Comparison of ENCODE assay signal across 9 cellular contexts in genomic region chr7:82044497-82045080, GRCh38.
DNase-seq lines count a peak whose midpoint lies in the region; ATAC-seq, FAIRE-seq and TF ChIP-seq lines count a peak whose summit lies in the region.
"Had no signal": no experiment of that assay in that cellular context is flagged by ENCODE, and none has a peak within 500 bp of the region (broad histone marks: within the 10 kb centered on the region; RNA-seq: fewer than 3 reads in every experiment).

No MANE protein-coding gene starts in this region.

- intact Hi-C loops in K562 (cut with micrococcal nuclease) = loop anchor here (1.0 to 10.0 kb wide), 5 partner anchors 440 to 682 kb away; no protein-coding TSS in a partner anchor

- peak; percentile 77 to 80 for TF ChIP-seq RAD21 in K562 (CRISPR knock-in tag; conservative IDR thresholded peaks at IDR 0.05 in 1 of 2, IDR thresholded peaks at IDR 0.05 in 1 of 2)

- H3K9me3 ChIP-seq in K562 (replicated peaks; ENCODE audit: control insufficient read depth, insufficient read depth, low read depth, low read length) = no peaks in the 10 kb centered on the region

- CTCF ChIA-PET in K562 (lab: Yijun Ruan, JAX; ENCODE audit: low intra/inter-chr PET ratio) = interaction anchor here (1.3 to 2.5 kb wide), 3 partner anchors 528 to 561 kb away, joined by 3 to 9 read pairs (median 9); no protein-coding TSS in a partner anchor

- H3K9me1 ChIP-seq in K562 (ENCODE audit: control insufficient read depth, insufficient read depth, low read length) = no peaks in the 10 kb centered on the region

- no peaks in the 10 kb centered on the region for H4K20me1 ChIP-seq in K562 (replicated peaks; ENCODE audit: control insufficient read depth, insufficient read depth, low read length)

- POLR2A ChIA-PET in K562 (lab: Yijun Ruan, JAX) = no interaction called here

- FAIRE-seq in A204.1 (lab: Jason Lieb, UNC) (peak; percentile 98), K562 (lab: Jason Lieb, UNC) (peak; percentile 6)
- FAIRE-seq: GM18507 had no signal

- TF ChIP-seq CTCF in GM13976 (IDR thresholded peaks at IDR 0.05; ENCODE audit: borderline replicate concordance, control extremely low read depth, extremely low read depth, insufficient read depth, missing control alignments) (peak; percentile 41), K562 (IDR thresholded peaks at IDR 0.05 in 2 of 3, conservative IDR thresholded peaks at IDR 0.05 in 1 of 3; ENCODE audit: insufficient read depth in 2 of 3, low read depth in 1 of 3, low read length in 3 of 3) (peak; percentile 22 to 67 (median 48); a peak in 5 of 6 replicates)

- no peaks in the 10 kb centered on the region for H3K4me1 ChIP-seq in K562 (replicated peaks in 1 of 2; ENCODE audit: control insufficient read depth in 2 of 2, insufficient read depth in 2 of 2, low read length in 2 of 2)

- H3K27ac ChIP-seq in K562 (ENCODE audit: extremely low read depth, low read depth, low read length) = no peak overlapping the region

- 12% methylated on average over 2 of the region's 2 CpGs for WGBS in K562 (ENCODE audit: insufficient coverage, low coverage, missing lambda C conversion rate)

- no peak overlapping the region for H2AFZ ChIP-seq in K562 (ENCODE audit: low read depth, low read length)

- peak; percentile 72 for ATAC-seq in HG03354 (IDR thresholded peaks at IDR 0.05; ENCODE audit: poor library complexity, severe bottlenecking, unreplicated experiment)
- ATAC-seq in K562 = peak; percentile 66; the same call in 1 of the 3 replicates
- peak; percentile 74 for ATAC-seq in left lobe of liver

- H3K9ac ChIP-seq in K562 (ENCODE audit: insufficient read depth in 1 of 2, low read depth in 2 of 2, low read length in 2 of 2) = no peak overlapping the region

- H3K27me3 ChIP-seq in K562 (ENCODE audit: control insufficient read depth in 2 of 2, insufficient read depth in 2 of 2, low read length in 2 of 2) = no peaks in the 10 kb centered on the region

- DNase-seq in GM13976 (ENCODE audit: low spot score) (peak; percentile 8), NCI-H446 (lab: John Stamatoyannopoulos, UW) (peak; percentile 62), K562 (ENCODE audit: extremely low read depth in 1 of 4, low spot score in 3 of 4) (peak; percentile 11 to 54 (median 17)), left lobe of liver (ENCODE audit: low spot score) (no peak), HPDE6-E6E7 (ENCODE audit: extremely low spot score) (no peak), HuH-7 (ENCODE audit: low spot score) (no peak)

- in situ Hi-C loops in GM13976 (cut with MboI; ENCODE audit: low sequenced_read_pairs, unreplicated experiment) = loop anchor here (25.0 kb wide), 2 partner anchors 518 to 693 kb away; no protein-coding TSS in a partner anchor
- in situ Hi-C loops in K562 (cut with MboI) = loop anchor here (25.0 kb wide), 1 partner anchor 518 kb away; no protein-coding TSS in a partner anchor

- H3K4me3 ChIP-seq in K562 = no peak overlapping the region

- H3K79me2 ChIP-seq in K562 (ENCODE audit: control insufficient read depth, insufficient read depth, low read length) = no peaks in the 10 kb centered on the region

- no peak for TF ChIP-seq POLR2A in K562 (conservative IDR thresholded peaks at IDR 0.05)

- H3K36me3 ChIP-seq in K562 (ENCODE audit: control insufficient read depth, insufficient read depth, low read length) = no peaks in the 10 kb centered on the region

- H3K4me2 ChIP-seq in K562 (ENCODE audit: insufficient read depth, low read length) = no peak overlapping the region

- BruUV-seq in K562 (replicated peaks; lab: Mats Ljungman, UMichigan) = no TSS peak

- no peak for TF ChIP-seq EP300 in K562 (IDR thresholded peaks at IDR 0.05; ENCODE audit: low read length)

TF ChIP-seq in K562, 482 proteins besides CTCF, POLR2A, EP300 and RAD21:
- TF ChIP-seq SRSF1 (IDR thresholded peaks at IDR 0.05; ENCODE audit: low read depth, low read length) (no peak), NRF1 (conservative IDR thresholded peaks at IDR 0.05 in 1 of 2, IDR thresholded peaks at IDR 0.05 in 1 of 2) (no peak), TAL1 (IDR thresholded peaks at IDR 0.05) (no peak), PBX2 (CRISPR knock-in tag; IDR thresholded peaks at IDR 0.05; ENCODE audit: low read depth) (no peak), PBX2 (tag; conservative IDR thresholded peaks at IDR 0.05; ENCODE audit: low read depth) (no peak), ZNF518B (CRISPR knock-in tag; IDR thresholded peaks at IDR 0.05) (no peak), DEAF1 (CRISPR knock-in tag; IDR thresholded peaks at IDR 0.05) (peak; percentile 75), SMC3 (conservative IDR thresholded peaks at IDR 0.05; ENCODE audit: insufficient read depth, low read depth, low read length) (0 out of 2 replicates have a peak, but pooled peaks have one; percentile 13), ARID3A (IDR thresholded peaks at IDR 0.05; ENCODE audit: borderline replicate concordance, low read depth, low read length) (no peak)

Comparison
In these comparisons a context has a peak if more than half of its experiments do, and no peak if none do; other contexts are left out.
1. DNase-seq: peak in GM13976 (single experiment), NCI-H446 (2 of 2) and K562 (4 of 4); none in left lobe of liver (single experiment), HPDE6-E6E7 (single experiment) and HuH-7 (single experiment).
2. Peak in every context shown above with its lines, with median percentiles within 50 percentile points of each other: ATAC-seq.